Comparison of ENCODE assay signal across 9 cellular contexts in genomic region chr5:57176350-57176857, GRCh38. TPM values are rescaled to one million over a fixed set of nuclear protein-coding genes. Genes with fewer than 3 reads are reported as not detected.
A peak's percentile ranks its signal among the peaks of the same experiment; 100 is the strongest.
DNase-seq lines count a peak whose midpoint lies in the region; ATAC-seq, FAIRE-seq and TF ChIP-seq lines count a peak whose summit lies in the region.
"Had no signal": no experiment of that assay in that cellular context is flagged by ENCODE, and none has a peak within 500 bp of the region (broad histone marks: within the 10 kb centered on the region; RNA-seq: fewer than 3 reads in every experiment).

No MANE protein-coding gene starts in this region.

- H4K20me1 ChIP-seq in neural progenitor cell (ENCODE audit: low read depth): peaks cover 69% of the 10 kb centered on the region

- peaks cover 89% of the 10 kb centered on the region for H3K79me2 ChIP-seq in neural progenitor cell (ENCODE audit: low read depth)

- no peak overlapping the region for H3K27ac ChIP-seq in neural progenitor cell

- FAIRE-seq in RCC 7860 (lab: Jason Lieb, UNC): no peak
- FAIRE-seq: A204.1 had no signal

- peak overlapping the region; percentile 86 for H3K4me2 ChIP-seq in neural progenitor cell

- H3K9me3 Mint-ChIP-seq in endothelial cell (ENCODE audit: unreplicated experiment) (no peaks in the 10 kb centered on the region), neural progenitor cell (peaks cover 2% of the 10 kb centered on the region)

- H3K27me3 ChIP-seq in neural progenitor cell: no peaks in the 10 kb centered on the region

- no peaks in the 10 kb centered on the region for H3K9me3 ChIP-seq in neural progenitor cell (ENCODE audit: low read depth)

- H3K9ac ChIP-seq in neural progenitor cell: no peak overlapping the region

- no peak for ATAC-seq in GM18858 (IDR thresholded peaks at IDR 0.05; ENCODE audit: unreplicated experiment)

- peak overlapping the region; percentile 93 for H3K4me3 ChIP-seq in neural progenitor cell

- peaks cover 4% of the 10 kb centered on the region for H3K36me3 Mint-ChIP-seq in endothelial cell (ENCODE audit: low read depth, unreplicated experiment)
- peaks cover 40% of the 10 kb centered on the region for H3K36me3 Mint-ChIP-seq in neural progenitor cell

- H3K4me3 Mint-ChIP-seq in endothelial cell (ENCODE audit: unreplicated experiment): peak overlapping the region; percentile 95
- H3K4me3 Mint-ChIP-seq in neural progenitor cell: peak overlapping the region; percentile 98

- DNase-seq in DMS53 (lab: John Stamatoyannopoulos, UW) (peak; percentile 44), DMS53 treated with DMSO at 0.1 percent for 48 hours (lab: John Stamatoyannopoulos, UW; ENCODE audit: unreplicated experiment) (no peak), RCC 7860 (ENCODE audit: low spot score) (peak; percentile 37), endothelial cell (ENCODE audit: low spot score) (no peak), neural progenitor cell (ENCODE audit: low spot score) (no peak), ecto neural progenitor cell (ENCODE audit: low spot score) (no peak), occipital lobe (lab: John Stamatoyannopoulos, UW) (no peak)

- H3K4me1 Mint-ChIP-seq in endothelial cell (ENCODE audit: unreplicated experiment) (peaks cover 43% of the 10 kb centered on the region), neural progenitor cell (peaks cover 48% of the 10 kb centered on the region)

- peaks cover 9% of the 10 kb centered on the region for H3K36me3 ChIP-seq in neural progenitor cell

- peaks cover 22% of the 10 kb centered on the region for H3K4me1 ChIP-seq in neural progenitor cell

- peak overlapping the region; percentile 73 for H3K27ac Mint-ChIP-seq in endothelial cell (ENCODE audit: unreplicated experiment)
- H3K27ac Mint-ChIP-seq in neural progenitor cell: no peak overlapping the region

- H2AFZ ChIP-seq in neural progenitor cell (replicated peaks): no peak overlapping the region

- TF ChIP-seq CTCF in endothelial cell (IDR thresholded peaks at IDR 0.05; ENCODE audit: unreplicated experiment) (no peak), neural progenitor cell (IDR thresholded peaks at IDR 0.05) (no peak)

- H3K27me3 Mint-ChIP-seq in endothelial cell (ENCODE audit: unreplicated experiment): peaks cover 7% of the 10 kb centered on the region
- peaks cover 6% of the 10 kb centered on the region for H3K27me3 Mint-ChIP-seq in neural progenitor cell (ENCODE audit: insufficient read depth, low read depth)

- peaks cover 31% of the 10 kb centered on the region for H3F3A ChIP-seq in neural progenitor cell (ENCODE audit: low read depth)

RNA-seq across cellular contexts. Expression of gene GPBP1, which starts 2.5 kb away (rescaled TPM):
- 68.9 TPM for total RNA-seq in endothelial cell (ENCODE audit: unreplicated experiment)
- total RNA-seq in neural progenitor cell (ENCODE audit: low replicate concordance): 179 and 321 TPM in 2 replicates
- total RNA-seq in occipital lobe: 159 TPM

Comparison
In these comparisons a context has a peak if more than half of its experiments do, and no peak if none do; other contexts are left out.
1. DNase-seq: peak in DMS53 (single experiment) and RCC 7860 (single experiment); none in DMS53 treated with DMSO at 0.1 percent for 48 hours (single experiment), endothelial cell (single experiment), neural progenitor cell (single experiment), ecto neural progenitor cell (single experiment) and occipital lobe (single experiment).